Comparison of ENCODE assay signal across 23 cellular contexts in the genomic region with DNA sequence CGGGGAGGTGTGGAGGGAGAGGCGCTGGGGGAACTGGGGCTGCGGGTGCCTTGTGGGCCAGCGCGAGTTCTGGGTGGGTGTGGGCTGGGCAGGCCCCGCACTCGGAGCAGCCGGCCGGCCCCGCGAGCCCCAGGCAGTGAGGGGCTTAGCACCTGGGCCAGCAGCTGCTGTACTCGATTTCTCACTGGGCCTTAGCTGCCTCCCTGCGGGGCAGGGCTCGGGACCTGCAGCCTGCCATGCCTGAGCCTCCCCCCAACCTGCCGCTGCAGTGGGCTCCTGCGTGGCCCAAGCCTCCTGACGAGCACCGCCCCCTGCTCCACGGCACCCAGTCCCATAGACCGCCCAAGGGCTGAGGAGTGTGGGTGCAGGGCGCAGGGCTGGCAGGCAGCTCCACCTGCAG.
A peak's percentile ranks its signal among the peaks of the same experiment; 100 is the strongest.
DNase-seq lines count a peak whose midpoint lies in the region; ATAC-seq and TF ChIP-seq lines count a peak whose summit lies in the region.
"Had no signal": no experiment of that assay in that cellular context is flagged by ENCODE, and none has a peak within 500 bp of the region (broad histone marks: within the 10 kb centered on the region; RNA-seq: fewer than 3 reads in every experiment).

No MANE protein-coding gene starts in this region.

- H2BK15ac ChIP-seq in neuronal stem cell (ENCODE audit: low read length): no peak overlapping the region

- H3K36me3 Mint-ChIP-seq in chondrocyte (ENCODE audit: low read depth): no peaks in the 10 kb centered on the region
- no peaks in the 10 kb centered on the region for H3K36me3 Mint-ChIP-seq in CD4-positive, alpha-beta T cell (ENCODE audit: low read depth)
- H3K36me3 Mint-ChIP-seq: CD4-positive, alpha-beta memory T cell; CD8-positive, alpha-beta memory T cell had no signal

- intact Hi-C loops in CD4-positive, alpha-beta T cell (cut with DNase I, micrococcal nuclease): no loop called here

- no peak overlapping the region for H2BK120ac ChIP-seq in neuronal stem cell (ENCODE audit: low read depth, low read length)

- no peaks in the 10 kb centered on the region for H3K79me1 ChIP-seq in neuronal stem cell (ENCODE audit: low read depth, low read length)

- POLR2A ChIA-PET in CD4-positive, alpha-beta T cell (lab: Charles Lee): no interaction called here

- no CpG with 5 or more reads among the region's 21 CpGs for WGBS in neuronal stem cell (ENCODE audit: extremely low coverage in 2 of 2, insufficient read length in 2 of 2, insufficient replicate concordance in 1 of 2), 2 donors

- peak overlapping the region; percentile 28 for H3K18ac ChIP-seq in neuronal stem cell (ENCODE audit: low read length)

- no peak overlapping the region for H3K4me3 ChIP-seq in neuronal stem cell (ENCODE audit: low read length in 2 of 2)
- H3K4me3 ChIP-seq: BLaER1 treated with 17β-estradiol and CSF1 and Interleukin-3, amounts not matched to agents 10 nM and 100 nM; GM12878 had no signal

- no peak overlapping the region for H4K91ac ChIP-seq in neuronal stem cell (ENCODE audit: low read depth, low read length, poor library complexity)

- H3K36me3 ChIP-seq in KOPT-K1 (ENCODE audit: insufficient read depth, low read length): peaks cover 39% of the 10 kb centered on the region
- no peaks in the 10 kb centered on the region for H3K36me3 ChIP-seq in neuronal stem cell (replicated peaks in 1 of 2; ENCODE audit: control insufficient read depth in 2 of 2, insufficient read depth in 2 of 2, low read length in 2 of 2)
- H3K36me3 ChIP-seq: BLaER1 treated with 17β-estradiol and CSF1 and Interleukin-3, amounts not matched to agents 10 nM and 100 nM had no signal

- ATAC-seq in CD4-positive, alpha-beta T cell (ENCODE audit: poor library complexity): no peak
- no peak for ATAC-seq in GM19395 (IDR thresholded peaks at IDR 0.05; ENCODE audit: unreplicated experiment)
- ATAC-seq: GM12878 had no signal

- no peak overlapping the region for H3K4ac ChIP-seq in neuronal stem cell (ENCODE audit: low read length)

- H3K14ac ChIP-seq in neuronal stem cell (ENCODE audit: low read length): no peak overlapping the region

- H3K4me2 ChIP-seq in neuronal stem cell (ENCODE audit: insufficient read depth, low read length, poor library complexity, severe bottlenecking): no peak overlapping the region
- H3K4me2 ChIP-seq: BLaER1 treated with 17β-estradiol and CSF1 and Interleukin-3, amounts not matched to agents 10 nM and 100 nM had no signal

- H3K4me1 ChIP-seq in neuronal stem cell (ENCODE audit: control insufficient read depth in 2 of 2, insufficient read depth in 1 of 2, low read depth in 1 of 2, low read length in 2 of 2): peaks cover 0 to 3% of the 10 kb centered on the region in 2 donors
- H3K4me1 ChIP-seq: BLaER1 treated with 17β-estradiol and CSF1 and Interleukin-3, amounts not matched to agents 10 nM and 100 nM had no signal

- no peak overlapping the region for H2AK5ac ChIP-seq in neuronal stem cell (ENCODE audit: low read depth, low read length)

- H3K27me3 Mint-ChIP-seq in chondrocyte (ENCODE audit: low read depth): peaks cover 6% of the 10 kb centered on the region
- H3K27me3 Mint-ChIP-seq in CD4-positive, alpha-beta T cell: no peaks in the 10 kb centered on the region
- H3K27me3 Mint-ChIP-seq: B cell; CD4-positive, alpha-beta memory T cell; CD8-positive, alpha-beta memory T cell had no signal

- H3K27ac ChIP-seq in KOPT-K1 (ENCODE audit: low read depth, low read length, poor library complexity, severe bottlenecking) (peak overlapping the region; percentile 63), neuronal stem cell (replicated peaks; ENCODE audit: low read length) (no peak overlapping the region)
- no peak overlapping the region for H3K27ac ChIP-seq in CD4-positive, alpha-beta T cell (ENCODE audit: low read depth, low read length)
- H3K27ac ChIP-seq: BLaER1 treated with 17β-estradiol and CSF1 and Interleukin-3, amounts not matched to agents 10 nM and 100 nM; C4-2B had no signal

- no peak overlapping the region for H2BK5ac ChIP-seq in neuronal stem cell (ENCODE audit: low read length)

- CTCF ChIA-PET in CD4-positive, alpha-beta T cell (lab: Charles Lee): no interaction called here

- H3K23ac ChIP-seq in neuronal stem cell (ENCODE audit: low read depth, low read length, poor library complexity): no peak overlapping the region

- peak overlapping the region; percentile 41 for H2BK12ac ChIP-seq in neuronal stem cell (ENCODE audit: low read length)

- H3K9me3 Mint-ChIP-seq in chondrocyte (ENCODE audit: low read depth): peaks cover 3% of the 10 kb centered on the region
- peaks cover 4% of the 10 kb centered on the region for H3K9me3 Mint-ChIP-seq in CD4-positive, alpha-beta T cell
- H3K9me3 Mint-ChIP-seq: CD4-positive, alpha-beta memory T cell had no signal

- peaks cover 16% of the 10 kb centered on the region for H3K9me3 ChIP-seq in KOPT-K1 (ENCODE audit: insufficient read depth, low read length, poor library complexity, severe bottlenecking)
- no peaks in the 10 kb centered on the region for H3K9me3 ChIP-seq in neuronal stem cell (replicated peaks in 1 of 2; ENCODE audit: control insufficient read depth in 2 of 2, insufficient read depth in 1 of 2, low read depth in 1 of 2, low read length in 2 of 2)
- no peaks in the 10 kb centered on the region for H3K9me3 ChIP-seq in CD4-positive, alpha-beta T cell (ENCODE audit: control insufficient read depth, low read length)

- H4K8ac ChIP-seq in neuronal stem cell (ENCODE audit: low read depth, low read length): no peak overlapping the region

- no peak overlapping the region for H3K9ac ChIP-seq in neuronal stem cell (ENCODE audit: low read depth, low read length, poor library complexity)
- H3K9ac ChIP-seq: BLaER1 treated with 17β-estradiol and CSF1 and Interleukin-3, amounts not matched to agents 10 nM and 100 nM had no signal

- no peak overlapping the region for H3K4me3 Mint-ChIP-seq in chondrocyte (ENCODE audit: unreplicated experiment)
- no peak overlapping the region for H3K4me3 Mint-ChIP-seq in CD4-positive, alpha-beta T cell
- H3K4me3 Mint-ChIP-seq: B cell; CD4-positive, alpha-beta memory T cell; CD8-positive, alpha-beta memory T cell had no signal

- TF ChIP-seq CTCF in chondrocyte (IDR thresholded peaks at IDR 0.05): no peak
- no peak for TF ChIP-seq CTCF in CD4-positive, alpha-beta T cell (IDR thresholded peaks at IDR 0.05)

- peak; percentile 83 for DNase-seq in chondrocyte (ENCODE audit: low spot score)
- DNase-seq in neuronal stem cell (ENCODE audit: low spot score): no peak
- no peak for DNase-seq in AG20443 (ENCODE audit: low spot score)
- no peak for DNase-seq in CD4-positive, alpha-beta T cell
- DNase-seq: 8988T; ACHN; AML-193; CD4-positive, alpha-beta memory T cell; CD8-positive, alpha-beta memory T cell; COR-L47; DMS 273 treated with DMSO at 0.1 percent for 48 hours; DMS153; DMS53; DMS79; DND-41; EL; GDM1 had no signal

- H2AFZ ChIP-seq in neuronal stem cell (ENCODE audit: low read length): no peak overlapping the region

- no peaks in the 10 kb centered on the region for H3K27me3 ChIP-seq in neuronal stem cell (ENCODE audit: control insufficient read depth in 3 of 3, insufficient read depth in 3 of 3, low read depth in 1 of 3, low read length in 3 of 3)
- no peaks in the 10 kb centered on the region for H3K27me3 ChIP-seq in CD4-positive, alpha-beta T cell (ENCODE audit: control insufficient read depth, insufficient read depth, low read length)
- H3K27me3 ChIP-seq: BLaER1 treated with 17β-estradiol and CSF1 and Interleukin-3, amounts not matched to agents 10 nM and 100 nM had no signal

- H3K27ac Mint-ChIP-seq in chondrocyte (ENCODE audit: unreplicated experiment): no peak overlapping the region
- no peak overlapping the region for H3K27ac Mint-ChIP-seq in CD4-positive, alpha-beta T cell
- H3K27ac Mint-ChIP-seq: B cell; CD4-positive, alpha-beta memory T cell; CD8-positive, alpha-beta memory T cell had no signal

- no peaks in the 10 kb centered on the region for H3K4me1 Mint-ChIP-seq in chondrocyte (ENCODE audit: low read depth)
- H3K4me1 Mint-ChIP-seq in CD4-positive, alpha-beta T cell (ENCODE audit: low read depth): no peaks in the 10 kb centered on the region
- H3K4me1 Mint-ChIP-seq: B cell; CD4-positive, alpha-beta memory T cell; CD8-positive, alpha-beta memory T cell had no signal
